9 cellular contexts compared by ENCODE assay signal in genomic region chr16:87492241-87492635, GRCh38. TPM values are rescaled to one million over a fixed set of nuclear protein-coding genes. Genes with fewer than 3 reads are reported as not detected.
A peak's percentile ranks its signal among the peaks of the same experiment; 100 is the strongest.
DNase-seq lines count a peak whose midpoint lies in the region; ATAC-seq and TF ChIP-seq lines count a peak whose summit lies in the region.
"Had no signal": no experiment of that assay in that cellular context is flagged by ENCODE, and none has a peak within 500 bp of the region (broad histone marks: within the 10 kb centered on the region; RNA-seq: fewer than 3 reads in every experiment).

No MANE protein-coding gene starts in this region.

- H3K27ac ChIP-seq in cardiac muscle cell = no peak overlapping the region
- H3K27ac ChIP-seq in ascending aorta = peak overlapping the region in 1 of 2 donors; percentile 72
- peak overlapping the region in 2 of 3 donors; percentile 53 to 92 for H3K27ac ChIP-seq in right lobe of liver
- peak overlapping the region in 3 of 4 donors; percentile 42 to 87 (median 69) for H3K27ac ChIP-seq in upper lobe of left lung

- H3K4me1 ChIP-seq in cardiac muscle cell (ENCODE audit: low read depth) = peaks cover 21% of the 10 kb centered on the region
- H3K4me1 ChIP-seq in ascending aorta = peaks cover 11 to 29% of the 10 kb centered on the region in 2 donors
- H3K4me1 ChIP-seq in right lobe of liver = peaks cover 0 to 49% (median 20%) of the 10 kb centered on the region in 4 donors
- peaks cover 42 to 53% (median 48%) of the 10 kb centered on the region in 4 donors for H3K4me1 ChIP-seq in upper lobe of left lung

- ATAC-seq in Right ventricle myocardium inferior = no peak
- ATAC-seq in right lobe of liver = no peak
- ATAC-seq in upper lobe of left lung (ENCODE audit: low FRiP score in 2 of 2) = no peak
- no peak for ATAC-seq in GM21529 (IDR thresholded peaks at IDR 0.05; ENCODE audit: unreplicated experiment)

- no peaks in the 10 kb centered on the region for H3K27me3 ChIP-seq in cardiac muscle cell
- no peaks in the 10 kb centered on the region for H3K27me3 ChIP-seq in ascending aorta
- no peaks in the 10 kb centered on the region for H3K27me3 ChIP-seq in right lobe of liver
- no peaks in the 10 kb centered on the region for H3K27me3 ChIP-seq in upper lobe of left lung

- peak overlapping the region; percentile 46 for H3K4me3 ChIP-seq in cardiac muscle cell
- peak overlapping the region; percentile 57 to 90 for H3K4me3 ChIP-seq in ascending aorta
- H3K4me3 ChIP-seq in right lobe of liver = peak overlapping the region in 2 of 3 donors; percentile 44 to 58
- H3K4me3 ChIP-seq in upper lobe of left lung = peak overlapping the region in 3 of 4 donors; percentile 62 to 67 (median 65)

- WGBS in right lobe of liver (ENCODE audit: insufficient coverage, low coverage, low lambda C conversion rate, missing lambda C conversion rate) = no CpG with 5 or more reads among the region's 88 CpGs
- no CpG with 5 or more reads among the region's 88 CpGs for WGBS in upper lobe of left lung, 2 donors

- intact Hi-C loops in Right ventricle myocardium inferior (cut with DNase I) = loop anchor here (10.0 kb wide), 1 partner anchor 57 kb away; no protein-coding TSS in a partner anchor
- intact Hi-C loops in ascending aorta (cut with DNase I) = loop anchor here (2.0 kb wide), 2 partner anchors 79 to 99 kb away; partner anchors contain the start of gene MAP1LC3B
- intact Hi-C loops in right lobe of liver (cut with DNase I) = no loop called here

- H3K36me3 ChIP-seq in cardiac muscle cell (no peaks in the 10 kb centered on the region), ascending aorta (no peaks in the 10 kb centered on the region), right lobe of liver (no peaks in the 10 kb centered on the region), upper lobe of left lung (no peaks in the 10 kb centered on the region)

- H3K9me3 ChIP-seq in cardiac muscle cell (ENCODE audit: low read depth) = no peaks in the 10 kb centered on the region
- H3K9me3 ChIP-seq in ascending aorta = no peaks in the 10 kb centered on the region
- H3K9me3 ChIP-seq in right lobe of liver = no peaks in the 10 kb centered on the region
- no peaks in the 10 kb centered on the region for H3K9me3 ChIP-seq in upper lobe of left lung

- DNase-seq in cardiac muscle cell (ENCODE audit: low read depth in 1 of 2, low spot score in 1 of 2) = no peak
- no peak for DNase-seq in Right ventricle myocardium inferior (ENCODE audit: missing footprints)
- DNase-seq in ascending aorta (ENCODE audit: low spot score in 2 of 2) = no peak
- no peak for DNase-seq in right lobe of liver
- no peak for DNase-seq in upper lobe of left lung
- no peak for DNase-seq in SKM-1 treated with dmso at 0.1 percent for 144 hours (lab: John Stamatoyannopoulos, UW; ENCODE audit: unreplicated experiment)
- no peak for DNase-seq in T1000 (lab: John Stamatoyannopoulos, UW)
- DNase-seq: DND-41 had no signal

- TF ChIP-seq POLR2A in right lobe of liver (IDR thresholded peaks at IDR 0.05) (no peak), upper lobe of left lung (IDR thresholded peaks at IDR 0.05) (no peak)

- TF ChIP-seq EP300 in upper lobe of left lung (IDR thresholded peaks at IDR 0.05) = no peak

- TF ChIP-seq CTCF in cardiac muscle cell (IDR thresholded peaks at IDR 0.05; ENCODE audit: low read depth, low read length) (no peak), ascending aorta (IDR thresholded peaks at IDR 0.05) (no peak), right lobe of liver (IDR thresholded peaks at IDR 0.05) (no peak), upper lobe of left lung (IDR thresholded peaks at IDR 0.05) (no peak)

RNA-seq across cellular contexts. Expression of gene ZCCHC14, which starts 0.6 kb away (rescaled TPM):
- total RNA-seq in cardiac muscle cell (10.7 and 23.2 TPM in 2 replicates), Right ventricle myocardium inferior (14.4 TPM), ascending aorta (131 TPM), right lobe of liver (10 to 100 TPM; 12.6 to 26.5 (median 17.7) TPM), upper lobe of left lung (10 to 100 TPM; 17.2 to 35.3 (median 26.3) TPM)
- polyA plus RNA-seq in cardiac muscle cell = 7.9 and 8.2 TPM in 2 replicates

Comparison
In these comparisons a context has a peak if more than half of its experiments do, and no peak if none do; other contexts are left out.
1. intact Hi-C loops: an anchor here in Right ventricle myocardium inferior (10.0 kb wide) and ascending aorta (2.0 kb wide); none called in right lobe of liver.